8 cellular contexts compared by ENCODE assay signal in the genomic region with DNA sequence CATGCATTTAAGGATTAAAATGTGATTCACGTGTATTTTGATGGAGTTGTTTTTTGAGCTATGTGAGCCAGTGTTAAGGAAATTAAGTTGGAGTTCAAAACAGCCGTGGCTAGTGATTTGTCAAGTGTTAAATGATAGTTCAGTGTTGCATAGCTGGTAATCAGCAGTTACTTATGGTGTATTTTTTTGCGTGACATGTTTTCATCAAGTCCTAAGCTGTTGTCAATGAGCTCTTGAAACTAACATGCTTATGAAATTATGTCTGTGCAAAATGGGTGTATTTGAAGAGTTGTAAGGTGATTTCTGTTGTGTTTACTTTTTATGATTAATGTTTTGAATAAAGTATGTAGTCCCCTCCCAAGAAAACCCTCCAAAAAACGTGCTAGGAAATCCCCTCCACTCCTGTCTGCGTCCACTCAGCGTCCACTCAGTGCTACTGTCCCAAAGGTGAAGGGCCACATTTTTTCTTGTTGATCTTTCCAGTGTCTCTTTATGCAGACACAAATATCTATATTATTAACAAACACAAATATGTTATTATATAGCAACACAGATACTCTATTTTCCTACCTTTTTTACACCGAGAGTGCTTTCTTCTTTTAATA. TPM values are rescaled to one million over a fixed set of nuclear protein-coding genes. Genes with fewer than 3 reads are reported as not detected.
DNase-seq lines count a peak whose midpoint lies in the region; ATAC-seq and TF ChIP-seq lines count a peak whose summit lies in the region.

No MANE protein-coding gene starts in this region.

- peak overlapping the region; percentile 59 for H3K4me3 Mint-ChIP-seq in natural killer cell treated with Interleukin-12 subunit alpha and Interleukin-12 subunit beta and Interleukin-15 and Interleukin-18, amount 100 ng/mL, for 72 hours
- no peak overlapping the region for H3K4me3 Mint-ChIP-seq in natural killer cell

- peak overlapping the region; percentile 82 for H3K9ac ChIP-seq in adipocyte (ENCODE audit: low read length)

- no peaks in the 10 kb centered on the region for H3K36me3 Mint-ChIP-seq in natural killer cell treated with Interleukin-12 subunit alpha and Interleukin-12 subunit beta and Interleukin-15 and Interleukin-18, amount 100 ng/mL, for 72 hours
- no peaks in the 10 kb centered on the region for H3K36me3 Mint-ChIP-seq in natural killer cell

- no peak for ATAC-seq in natural killer cell treated with Interleukin-12 subunit alpha and Interleukin-12 subunit beta and Interleukin-15 and Interleukin-18, amount 100 ng/mL, for 72 hours
- ATAC-seq in natural killer cell (no peak), left lung (peak; percentile 34), GM18505 (IDR thresholded peaks at IDR 0.05; ENCODE audit: unreplicated experiment) (no peak), HG03442 (IDR thresholded peaks at IDR 0.05; ENCODE audit: unreplicated experiment) (no peak), GM21528 (IDR thresholded peaks at IDR 0.05; ENCODE audit: low FRiP score, unreplicated experiment) (no peak)

- intact Hi-C loops in natural killer cell (cut with micrococcal nuclease) (loop anchor here (1.0 to 10.0 kb wide), 4 partner anchors 8 to 455 kb away; no protein-coding TSS in a partner anchor), left lung (cut with DNase I) (loop anchor here in 1 of 2 donors (5.0 to 10.0 kb wide), 3 partner anchors 55 to 205 kb away; no protein-coding TSS in a partner anchor)

- H3K27me3 ChIP-seq in adipocyte (replicated peaks; ENCODE audit: control insufficient read depth, insufficient read depth, low read length) = no peaks in the 10 kb centered on the region
- no peaks in the 10 kb centered on the region for H3K27me3 ChIP-seq in left lung

- H3K4me1 ChIP-seq in adipocyte (ENCODE audit: control insufficient read depth, insufficient read depth, low read length) (peaks cover 36% of the 10 kb centered on the region), left lung (peaks cover 22 to 77% of the 10 kb centered on the region in 2 donors)

- no peak for TF ChIP-seq POLR2A in GM18505 (IDR thresholded peaks at IDR 0.05; ENCODE audit: borderline replicate concordance, extremely low read depth, insufficient read depth, insufficient read length)

- peak overlapping the region; percentile 69 for H3K4me3 ChIP-seq in adipocyte (ENCODE audit: low read length)
- H3K4me3 ChIP-seq in left lung = peak overlapping the region in 1 of 2 donors; percentile 13

- H3K9me3 ChIP-seq in adipocyte (ENCODE audit: control insufficient read depth, low read length) = no peaks in the 10 kb centered on the region
- no peaks in the 10 kb centered on the region for H3K9me3 ChIP-seq in left lung

- no peaks in the 10 kb centered on the region for H3K9me3 Mint-ChIP-seq in natural killer cell treated with Interleukin-12 subunit alpha and Interleukin-12 subunit beta and Interleukin-15 and Interleukin-18, amount 100 ng/mL, for 72 hours
- H3K9me3 Mint-ChIP-seq in natural killer cell = no peaks in the 10 kb centered on the region

- no peak for DNase-seq in natural killer cell treated with Interleukin-12 subunit alpha and Interleukin-12 subunit beta and Interleukin-15 and Interleukin-18, amount 100 ng/mL, for 72 hours (ENCODE audit: low spot score)
- DNase-seq in natural killer cell = no peak
- peak; percentile 28 for DNase-seq in adipocyte (ENCODE audit: low read depth)
- no peak for DNase-seq in left lung
- DNase-seq in islet precursor cell = no peak

- H3K36me3 ChIP-seq in adipocyte (ENCODE audit: control insufficient read depth, insufficient read depth, low read length, severe bottlenecking) (peaks cover 9% of the 10 kb centered on the region), left lung (peaks cover 0 to 7% of the 10 kb centered on the region in 2 donors)

- H3K27ac ChIP-seq in left lung = peak overlapping the region; percentile 79 to 84

- no peaks in the 10 kb centered on the region for H3K27me3 Mint-ChIP-seq in natural killer cell treated with Interleukin-12 subunit alpha and Interleukin-12 subunit beta and Interleukin-15 and Interleukin-18, amount 100 ng/mL, for 72 hours
- no peaks in the 10 kb centered on the region for H3K27me3 Mint-ChIP-seq in natural killer cell (ENCODE audit: low read depth in 2 of 2)

- no peak for TF ChIP-seq CTCF in natural killer cell (IDR thresholded peaks at IDR 0.05)
- TF ChIP-seq CTCF in left lung (IDR thresholded peaks at IDR 0.05) = no peak

- H3K4me1 Mint-ChIP-seq in natural killer cell treated with Interleukin-12 subunit alpha and Interleukin-12 subunit beta and Interleukin-15 and Interleukin-18, amount 100 ng/mL, for 72 hours (ENCODE audit: low read depth in 2 of 2) = peaks cover 48 to 50% of the 10 kb centered on the region in 2 donors
- H3K4me1 Mint-ChIP-seq in natural killer cell = peaks cover 42 to 45% of the 10 kb centered on the region in 2 donors

- peak overlapping the region; percentile 48 to 74 for H3K27ac Mint-ChIP-seq in natural killer cell treated with Interleukin-12 subunit alpha and Interleukin-12 subunit beta and Interleukin-15 and Interleukin-18, amount 100 ng/mL, for 72 hours
- H3K27ac Mint-ChIP-seq in natural killer cell = peak overlapping the region in 1 of 2 donors; percentile 25

RNA-seq across cellular contexts. Expression of a gene that starts 30.0 kb away (rescaled TPM):
- 100 to 1,000 TPM; 111 to 156 TPM for total RNA-seq in natural killer cell treated with Interleukin-12 subunit alpha and Interleukin-12 subunit beta and Interleukin-15 and Interleukin-18, amount 100 ng/mL, for 72 hours
- total RNA-seq in natural killer cell = 100 to 1,000 TPM in 2 of 3 donors, 10 to 100 TPM in 1; 78.4 to 103 (median 100) TPM
- total RNA-seq in left lung = 10 to 100 TPM; 57.4 to 77.3 TPM
